27 cellular contexts compared by ENCODE assay signal in the genomic region with DNA sequence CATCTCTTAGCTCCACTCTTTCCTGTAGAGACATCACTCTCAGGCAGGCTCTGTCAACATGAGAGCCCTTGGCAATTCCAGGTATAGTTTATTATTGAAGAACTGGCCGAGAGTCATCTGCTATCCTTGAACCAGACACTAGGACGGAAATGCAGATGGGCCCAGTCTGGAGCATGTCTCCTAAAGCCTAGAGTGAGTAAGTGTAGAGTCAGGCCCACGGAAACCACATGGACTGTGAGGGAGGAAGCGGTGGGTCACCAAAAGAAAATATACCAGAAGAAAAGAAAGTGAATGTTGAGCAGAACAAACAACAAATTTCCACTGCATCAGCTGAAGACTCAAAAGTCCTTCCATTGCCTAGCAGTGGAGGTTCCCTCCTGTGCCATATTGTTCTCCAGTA. TPM values are rescaled to one million over a fixed set of nuclear protein-coding genes. Genes with fewer than 3 reads are reported as not detected.
A peak's percentile ranks its signal among the peaks of the same experiment; 100 is the strongest.
DNase-seq lines count a peak whose midpoint lies in the region; ATAC-seq and TF ChIP-seq lines count a peak whose summit lies in the region.
"Had no signal": no experiment of that assay in that cellular context is flagged by ENCODE, and none has a peak within 500 bp of the region (broad histone marks: within the 10 kb centered on the region; RNA-seq: fewer than 3 reads in every experiment).

No MANE protein-coding gene starts in this region.

- H3K27me3 Mint-ChIP-seq in activated naive CD8-positive, alpha-beta T cell treated with anti-CD3 and anti-CD28 coated beads, Interleukin-2, amount 50 U/mL, for 24 hours = peaks cover 8% of the 10 kb centered on the region

- H3K9me3 Mint-ChIP-seq in stimulated activated effector memory CD8-positive, alpha-beta T cell treated with anti-CD3 and anti-CD28 coated beads, Interleukin-12 subunit alpha, Interleukin-12 subunit beta, amount 100 ng/mL, for 72 hours = no peaks in the 10 kb centered on the region
- H3K9me3 Mint-ChIP-seq in activated naive CD8-positive, alpha-beta T cell treated with anti-CD3 and anti-CD28 coated beads, Interleukin-2, amount 50 U/mL, for 24 hours = no peaks in the 10 kb centered on the region
- H3K9me3 Mint-ChIP-seq: activated CD4-positive, alpha-beta memory T cell treated with anti-CD3 and anti-CD28 coated beads, Interleukin-2, amount 10 ng/mL, durations not matched to agents 7 days and 5 days; nephron progenitor cell had no signal

- H3K27ac Mint-ChIP-seq in stimulated activated effector memory CD8-positive, alpha-beta T cell treated with anti-CD3 and anti-CD28 coated beads, Interleukin-12 subunit alpha, Interleukin-12 subunit beta, amount 100 ng/mL, for 72 hours = no peak overlapping the region
- H3K27ac Mint-ChIP-seq in activated naive CD8-positive, alpha-beta T cell treated with anti-CD3 and anti-CD28 coated beads, Interleukin-2, amount 50 U/mL, for 24 hours = no peak overlapping the region
- H3K27ac Mint-ChIP-seq: activated CD4-positive, alpha-beta memory T cell treated with anti-CD3 and anti-CD28 coated beads, Interleukin-2, amount 10 ng/mL, durations not matched to agents 7 days and 5 days; nephron progenitor cell had no signal

- H3K36me3 Mint-ChIP-seq in stimulated activated effector memory CD8-positive, alpha-beta T cell treated with anti-CD3 and anti-CD28 coated beads, Interleukin-12 subunit alpha, Interleukin-12 subunit beta, amount 100 ng/mL, for 72 hours = no peaks in the 10 kb centered on the region
- no peaks in the 10 kb centered on the region for H3K36me3 Mint-ChIP-seq in activated naive CD8-positive, alpha-beta T cell treated with anti-CD3 and anti-CD28 coated beads, Interleukin-2, amount 50 U/mL, for 24 hours (ENCODE audit: low read depth)

- peak; percentile 43 for ATAC-seq in stimulated activated effector memory CD8-positive, alpha-beta T cell treated with anti-CD3 and anti-CD28 coated beads, Interleukin-12 subunit alpha, Interleukin-12 subunit beta, amount 100 ng/mL, for 72 hours
- no peak for ATAC-seq in activated naive CD8-positive, alpha-beta T cell treated with anti-CD3 and anti-CD28 coated beads, Interleukin-2, amount 50 U/mL, for 24 hours
- ATAC-seq: gastroesophageal sphincter; HepG2; left lobe of liver; stimulated activated naive CD8-positive, alpha-beta T cell treated with anti-CD3 and anti-CD28 coated beads, Interleukin-15, Interleukin-2, amounts not matched to agents 100 U/mL and 50 U/mL, for 24 hours had no signal

- no peaks in the 10 kb centered on the region for H3K4me1 Mint-ChIP-seq in stimulated activated effector memory CD8-positive, alpha-beta T cell treated with anti-CD3 and anti-CD28 coated beads, Interleukin-12 subunit alpha, Interleukin-12 subunit beta, amount 100 ng/mL, for 72 hours
- H3K4me1 Mint-ChIP-seq in activated naive CD8-positive, alpha-beta T cell treated with anti-CD3 and anti-CD28 coated beads, Interleukin-2, amount 50 U/mL, for 24 hours = no peaks in the 10 kb centered on the region
- H3K4me1 Mint-ChIP-seq: activated CD4-positive, alpha-beta memory T cell treated with anti-CD3 and anti-CD28 coated beads, Interleukin-2, amount 10 ng/mL, durations not matched to agents 7 days and 5 days; nephron progenitor cell had no signal

- TF ChIP-seq CTCF in fibroblast of mammary gland (conservative IDR thresholded peaks at IDR 0.05; ENCODE audit: control insufficient read depth, insufficient read depth, low read depth, low read length) = no peak

- DNase-seq in HCEC 1CT = peak; percentile 11
- DNase-seq in RPMI7951 (ENCODE audit: low read depth) = peak; percentile 28
- DNase-seq in fibroblast of mammary gland (ENCODE audit: low read depth) = peak; percentile 24
- no peak for DNase-seq in stimulated activated effector memory CD8-positive, alpha-beta T cell treated with anti-CD3 and anti-CD28 coated beads, Interleukin-12 subunit alpha, Interleukin-12 subunit beta, amount 100 ng/mL, for 72 hours (ENCODE audit: low spot score in 2 of 2)
- DNase-seq in medulla oblongata (ENCODE audit: extremely low spot score) = no peak
- DNase-seq in inferior parietal cortex (ENCODE audit: extremely low spot score) = no peak
- no peak for DNase-seq in activated naive CD8-positive, alpha-beta T cell treated with anti-CD3 and anti-CD28 coated beads, Interleukin-2, amount 50 U/mL, for 24 hours
- DNase-seq: activated CD4-positive, alpha-beta memory T cell treated with anti-CD3 and anti-CD28 coated beads, Interleukin-2, amount 10 ng/mL, durations not matched to agents 7 days and 5 days; amniotic stem cell; Caco-2; central memory CD4-positive, alpha-beta T cell; effector CD4-positive, alpha-beta T cell; MM.1S; NCI-H1694 treated with DMSO at 0.1 percent for 48 hours; NCI-H774; nephron progenitor cell; PC-9; stimulated activated CD4-positive, alpha-beta T cell treated with anti-CD3 and anti-CD28 coated beads, Interleukin-2, amount 100 ng/mL, for 48 hours; stimulated activated naive CD8-positive, alpha-beta T cell treated with anti-CD3 and anti-CD28 coated beads, Interleukin-15, Interleukin-2, amounts not matched to agents 100 U/mL and 50 U/mL, for 24 hours; T-helper 2 cell; trophoblast cell had no signal

- no peak overlapping the region for H3K4me3 Mint-ChIP-seq in stimulated activated effector memory CD8-positive, alpha-beta T cell treated with anti-CD3 and anti-CD28 coated beads, Interleukin-12 subunit alpha, Interleukin-12 subunit beta, amount 100 ng/mL, for 72 hours
- no peak overlapping the region for H3K4me3 Mint-ChIP-seq in activated naive CD8-positive, alpha-beta T cell treated with anti-CD3 and anti-CD28 coated beads, Interleukin-2, amount 50 U/mL, for 24 hours
- H3K4me3 Mint-ChIP-seq: activated CD4-positive, alpha-beta memory T cell treated with anti-CD3 and anti-CD28 coated beads, Interleukin-2, amount 10 ng/mL, durations not matched to agents 7 days and 5 days; nephron progenitor cell had no signal

- H3K4me3 ChIP-seq in fibroblast of mammary gland (ENCODE audit: control insufficient read depth, low read depth, low read length) = no peak overlapping the region
- H3K4me3 ChIP-seq: esophagus muscularis mucosa, gastroesophageal sphincter, PC-9, prostate gland, SJSA1 had no signal

RNA-seq across cellular contexts. Expression of gene RELN, which starts 15.7 kb away (rescaled TPM):
- total RNA-seq in RPMI7951 (2014; rRNA removed; shearing (Covaris generic)) = not detected in 2 replicates
- total RNA-seq: activated CD4-positive, alpha-beta memory T cell treated with anti-CD3 and anti-CD28 coated beads, Interleukin-2, amount 10 ng/mL, durations not matched to agents 7 days and 5 days had no signal

Comparison
In these comparisons a context has a peak if more than half of its experiments do, and no peak if none do; other contexts are left out.
1. DNase-seq: peak in HCEC 1CT (single experiment), RPMI7951 (single experiment) and fibroblast of mammary gland (single experiment); none in stimulated activated effector memory CD8-positive, alpha-beta T cell treated with anti-CD3 and anti-CD28 coated beads, Interleukin-12 subunit alpha, Interleukin-12 subunit beta, amount 100 ng/mL, for 72 hours (0 of 2), medulla oblongata (single experiment), inferior parietal cortex (single experiment) and activated naive CD8-positive, alpha-beta T cell treated with anti-CD3 and anti-CD28 coated beads, Interleukin-2, amount 50 U/mL, for 24 hours (single experiment).